8 cellular contexts compared by ENCODE assay signal in the genomic region with DNA sequence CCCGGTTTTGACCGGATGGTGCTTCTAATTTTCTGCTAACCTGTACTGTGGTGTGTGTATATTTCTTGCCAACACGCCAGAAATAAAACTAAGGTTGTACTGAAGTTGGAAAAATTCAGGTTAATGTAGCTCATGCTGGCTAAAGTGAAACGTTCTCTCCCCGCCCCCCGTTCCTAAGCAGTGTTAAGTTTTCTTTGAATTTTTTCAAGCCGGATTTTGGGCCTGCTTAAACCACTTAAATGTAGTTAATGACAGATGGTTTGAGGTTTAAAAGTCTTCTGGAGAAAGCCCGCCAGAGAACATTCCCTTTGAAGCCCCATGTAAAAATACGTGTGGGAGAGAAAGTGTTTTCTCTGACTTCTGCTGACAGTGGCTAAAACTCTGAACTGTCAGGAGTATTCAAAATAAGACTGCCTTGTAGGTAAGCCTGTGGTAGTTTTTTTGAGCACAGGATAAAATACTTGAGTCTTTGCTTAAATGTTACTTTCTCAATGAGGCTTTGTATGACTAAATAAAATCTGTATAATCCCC.
DNase-seq lines count a peak whose midpoint lies in the region; ATAC-seq, FAIRE-seq and TF ChIP-seq lines count a peak whose summit lies in the region.

No MANE protein-coding gene starts in this region.

- no peak for TF ChIP-seq CTCF in CD14-positive monocyte (IDR thresholded peaks at IDR 0.05)
- TF ChIP-seq CTCF in Loucy (conservative IDR thresholded peaks at IDR 0.05; ENCODE audit: low read length) = no peak
- TF ChIP-seq CTCF in K562 (IDR thresholded peaks at IDR 0.05 in 2 of 3, conservative IDR thresholded peaks at IDR 0.05 in 1 of 3; ENCODE audit: insufficient read depth in 2 of 3, low read depth in 1 of 3, low read length in 3 of 3) = no peak

- TF ChIP-seq RAD21 in K562 (CRISPR knock-in tag; conservative IDR thresholded peaks at IDR 0.05 in 1 of 2, IDR thresholded peaks at IDR 0.05 in 1 of 2) = peak in 1 of 2 experiments; percentile 6; a peak in 1 of 4 replicates

- peaks cover 0 to 6% (median 0%) of the 10 kb centered on the region in 3 donors for H3K27me3 Mint-ChIP-seq in CD14-positive monocyte (ENCODE audit: low read depth in 3 of 3)

- H3K27ac ChIP-seq in K562 (ENCODE audit: extremely low read depth, low read depth, low read length) = peak overlapping the region; percentile 86

- H3K4me1 Mint-ChIP-seq in CD14-positive monocyte = peaks cover 55% of the 10 kb centered on the region

- no peaks in the 10 kb centered on the region for H3K9me1 ChIP-seq in K562 (ENCODE audit: control insufficient read depth, insufficient read depth, low read length)

- H3K36me3 ChIP-seq in Loucy (ENCODE audit: insufficient read depth, low read length) (no peaks in the 10 kb centered on the region), K562 (ENCODE audit: control insufficient read depth, insufficient read depth, low read length) (peaks cover 17% of the 10 kb centered on the region)

- no peak for TF ChIP-seq EP300 in K562 (IDR thresholded peaks at IDR 0.05; ENCODE audit: low read length)

- no peak for TF ChIP-seq POLR2A in K562 (conservative IDR thresholded peaks at IDR 0.05)

- H3K9ac ChIP-seq in Loucy (ENCODE audit: low read depth, low read length, poor library complexity, severe bottlenecking) (peak overlapping the region; percentile 92), K562 (ENCODE audit: insufficient read depth in 1 of 2, low read depth in 2 of 2, low read length in 2 of 2) (peak overlapping the region; percentile 87 to 99)

- in situ Hi-C loops in K562 (cut with MboI) = loop anchor here (25.0 kb wide), 1 partner anchor 1599 kb away; a partner anchor contains a TSS

- H3F3A ChIP-seq in Loucy (ENCODE audit: low read depth) = peaks cover 21% of the 10 kb centered on the region

- peaks cover 0 to 9% (median 2%) of the 10 kb centered on the region in 7 donors for H3K9me3 Mint-ChIP-seq in CD14-positive monocyte

- H3K36me3 Mint-ChIP-seq in CD14-positive monocyte = no peaks in the 10 kb centered on the region

- CTCF ChIA-PET in K562 (lab: Yijun Ruan, JAX; ENCODE audit: low intra/inter-chr PET ratio) = no interaction called here

- H3K9me3 ChIP-seq in Loucy (ENCODE audit: insufficient read depth, low read depth, low read length) (no peaks in the 10 kb centered on the region), K562 (replicated peaks; ENCODE audit: control insufficient read depth, insufficient read depth, low read depth, low read length) (peaks cover 4% of the 10 kb centered on the region), mononuclear cell (ENCODE audit: low read depth, low read length) (no peaks in the 10 kb centered on the region)

- POLR2A ChIA-PET in K562 (lab: Yijun Ruan, JAX) = interaction anchor here (0.6 to 9.3 kb wide), 20 partner anchors 10 to 1687 kb away, joined by 3 to 481 read pairs (median 13); a partner anchor contains a TSS

- peak overlapping the region; percentile 89 to 92 for H3K4me3 Mint-ChIP-seq in CD14-positive monocyte

- H2AFZ ChIP-seq in Loucy (ENCODE audit: low read length) (no peak overlapping the region), K562 (ENCODE audit: low read depth, low read length) (no peak overlapping the region)

- H3K27ac Mint-ChIP-seq in CD14-positive monocyte = peak overlapping the region; percentile 88 to 97 (median 94)

- ATAC-seq in K562 (no peak), GM21381 (IDR thresholded peaks at IDR 0.05; ENCODE audit: unreplicated experiment) (no peak)

- H3K4me3 ChIP-seq in Loucy (ENCODE audit: low read length, poor library complexity, severe bottlenecking) (peak overlapping the region; percentile 85), K562 (peak overlapping the region; percentile 71), mononuclear cell (ENCODE audit: low read length) (peak overlapping the region; percentile 45)

- under 1% methylated on average over 9 of the region's 9 CpGs for WGBS in K562 (ENCODE audit: insufficient coverage, low coverage, missing lambda C conversion rate)

- H3K79me2 ChIP-seq in Loucy (ENCODE audit: insufficient read depth, low read length) = peaks cover 13% of the 10 kb centered on the region; the same call in 1 of the 2 replicates
- peaks cover 70% of the 10 kb centered on the region for H3K79me2 ChIP-seq in K562 (ENCODE audit: control insufficient read depth, insufficient read depth, low read length)

- H3K4me2 ChIP-seq in Loucy (ENCODE audit: low read depth, low read length, poor library complexity, severe bottlenecking) (peak overlapping the region; percentile 90), K562 (ENCODE audit: insufficient read depth, low read length) (peak overlapping the region; percentile 95)

- H4K20me1 ChIP-seq in Loucy (ENCODE audit: insufficient read depth, low read length, poor library complexity, severe bottlenecking) (no peaks in the 10 kb centered on the region), K562 (replicated peaks; ENCODE audit: control insufficient read depth, insufficient read depth, low read length) (peaks cover 10% of the 10 kb centered on the region)

- no peaks in the 10 kb centered on the region for H3K9me2 ChIP-seq in Loucy (replicated peaks; ENCODE audit: low read depth, low read length)

- H3K4me1 ChIP-seq in Loucy (ENCODE audit: insufficient read depth, low read length, poor library complexity, severe bottlenecking) (peaks cover 66% of the 10 kb centered on the region), K562 (replicated peaks in 1 of 2; ENCODE audit: control insufficient read depth in 2 of 2, insufficient read depth in 2 of 2, low read length in 2 of 2) (peaks cover 4 to 21% of the 10 kb centered on the region in 2 experiments; a peak in 3 of 5 replicates), mononuclear cell (ENCODE audit: insufficient read depth, low read length) (peaks cover 50% of the 10 kb centered on the region)

- DNase-seq in CD14-positive monocyte (ENCODE audit: low spot score) (no peak), K562 (ENCODE audit: extremely low read depth in 1 of 4, low spot score in 3 of 4) (peak in 1 of 4 experiments; percentile 59), NCI-H446 (lab: John Stamatoyannopoulos, UW) (no peak), frontal cortex (ENCODE audit: low spot score in 2 of 2) (no peak), NCI-H2107 treated with DMSO at 0.1 percent for 48 hours (lab: John Stamatoyannopoulos, UW; ENCODE audit: unreplicated experiment) (no peak)

- TSS peak; percentile 39 for BruUV-seq in K562 (replicated peaks; lab: Mats Ljungman, UMichigan)

- no peaks in the 10 kb centered on the region for H3K27me3 ChIP-seq in Loucy (ENCODE audit: insufficient read depth, low read length, poor library complexity, severe bottlenecking)
- H3K27me3 ChIP-seq in K562 (ENCODE audit: control insufficient read depth in 2 of 2, insufficient read depth in 2 of 2, low read length in 2 of 2) = no peaks in the 10 kb centered on the region
- no peaks in the 10 kb centered on the region for H3K27me3 ChIP-seq in mononuclear cell (ENCODE audit: insufficient read depth, low read length)

- intact Hi-C loops in CD14-positive monocyte (cut with micrococcal nuclease) (loop anchor here (5.0 kb wide), 2 partner anchors 61 to 81 kb away; a partner anchor contains a TSS), K562 (cut with micrococcal nuclease) (loop anchor here (1.0 to 2.0 kb wide), 2 partner anchors 20 to 27 kb away; a partner anchor contains a TSS)

- FAIRE-seq in K562 (lab: Jason Lieb, UNC) (no peak), frontal cortex (lab: Jason Lieb, UNC) (no peak)

TF ChIP-seq in K562, 482 proteins besides CTCF, POLR2A, EP300 and RAD21 (continues in another document):
- TF ChIP-seq PML (IDR thresholded peaks at IDR 0.05; ENCODE audit: low read length) (peak; percentile 63; the same call in 1 of the 2 replicates), JUND (IDR thresholded peaks at IDR 0.05; ENCODE audit: borderline replicate concordance, low read depth, low read length) (no peak), JUND (tag; IDR thresholded peaks at IDR 0.05; ENCODE audit: borderline replicate concordance, low read depth, low read length) (no peak), NR2C2 (CRISPR knock-in tag; IDR thresholded peaks at IDR 0.05) (no peak), NR2C2 (tag; IDR thresholded peaks at IDR 0.05) (0 out of 2 replicates have a peak, but pooled peaks have one; percentile 2), BACH1 (tag; IDR thresholded peaks at IDR 0.05) (peak; percentile 38; the same call in 1 of the 2 replicates), ZNF644 (tag; IDR thresholded peaks at IDR 0.05; ENCODE audit: low read depth) (no peak), HEY1 (CRISPR knock-in tag; IDR thresholded peaks at IDR 0.05; ENCODE audit: borderline replicate concordance) (peak; percentile 77; the same call in 1 of the 2 replicates), ZSCAN32 (CRISPR knock-in tag; IDR thresholded peaks at IDR 0.05) (0 out of 2 replicates have a peak, but pooled peaks have one; percentile 36), ZNF696 (CRISPR knock-in tag; conservative IDR thresholded peaks at IDR 0.05) (0 out of 2 replicates have a peak, but pooled peaks have one; percentile 19), ZNF561 (CRISPR knock-in tag; conservative IDR thresholded peaks at IDR 0.05) (0 out of 2 replicates have a peak, but pooled peaks have one; percentile 73), RFX7 (CRISPR knock-in tag; IDR thresholded peaks at IDR 0.05) (peak; percentile 47), SRF (CRISPR knock-in tag; IDR thresholded peaks at IDR 0.05) (0 out of 4 replicates have a peak, but pooled peaks of 1 of the 2 experiments have one; percentile 46), ZNF445 (CRISPR knock-in tag; IDR thresholded peaks at IDR 0.05; ENCODE audit: low read depth) (peak; percentile 58; the same call in 1 of the 2 replicates), SRSF9 (IDR thresholded peaks at IDR 0.05; ENCODE audit: borderline replicate concordance, low read depth, low read length) (no peak), TCF7L2 (IDR thresholded peaks at IDR 0.05; ENCODE audit: low read depth, low read length) (no peak), ZNF436 (CRISPR knock-in tag; IDR thresholded peaks at IDR 0.05) (peak; percentile 76; the same call in 1 of the 2 replicates), ESRRB (CRISPR knock-in tag; IDR thresholded peaks at IDR 0.05; ENCODE audit: borderline replicate concordance) (peak; percentile 69; the same call in 1 of the 2 replicates)
